Comparison of ENCODE assay signal across 8 cellular contexts in genomic region chr1:109984456-109985250, GRCh38. TPM values are rescaled to one million over a fixed set of nuclear protein-coding genes. Genes with fewer than 3 reads are reported as not detected.
DNase-seq lines count a peak whose midpoint lies in the region; ATAC-seq and TF ChIP-seq lines count a peak whose summit lies in the region.

Gene AHCYL1, plus strand, starts transcription at chr1:109984765. Its CDS starts 288 bp downstream, at chr1:109985053.

- peak within 1 kb of the TSS; percentile 93 for H3K27ac Mint-ChIP-seq in endothelial cell (ENCODE audit: unreplicated experiment)

- H3K9ac ChIP-seq in OCI-LY3 (ENCODE audit: low read length) = peak within 1 kb of the TSS; percentile 89

- peak within 1 kb of the TSS; percentile 19; the same call in 1 of the 2 replicates for H3K27ac ChIP-seq in OCI-LY3 (ENCODE audit: low read length)

- peak; percentile 97 for ATAC-seq in GM21526 (IDR thresholded peaks at IDR 0.05; ENCODE audit: low FRiP score, unreplicated experiment)

- no peaks in the 10 kb centered on the region for H3K36me3 Mint-ChIP-seq in endothelial cell (ENCODE audit: low read depth, unreplicated experiment)

- peak within 1 kb of the TSS; percentile 99 for H3K4me2 ChIP-seq in OCI-LY3 (ENCODE audit: low read length)

- H2AFZ ChIP-seq in OCI-LY3 (ENCODE audit: low read depth, low read length) = peak within 1 kb of the TSS; percentile 96

- DNase-seq in DMS153 (lab: John Stamatoyannopoulos, UW) (peak; percentile 95), HuH-7.5 (ENCODE audit: low spot score) (peak; percentile 93), endothelial cell (ENCODE audit: low spot score) (peak; percentile 98), midbrain (lab: John Stamatoyannopoulos, UW) (peak; percentile 99)
- DNase-seq in activated CD8-positive, alpha-beta memory T cell treated with anti-CD3 and anti-CD28 coated beads, Interleukin-2, amount 50 U/mL, for 48 hours = peak; percentile 99
- DNase-seq in stimulated activated CD8-positive, alpha-beta memory T cell treated with anti-CD3 and anti-CD28 coated beads, Interleukin-2, amount 100 ng/mL, for 1 hour (ENCODE audit: low read depth in 2 of 2) = peak; percentile 98 to 99

- H3K4me1 ChIP-seq in OCI-LY3 (ENCODE audit: low read length) = peaks cover 22% of the 10 kb centered on the region

- H3K9me3 ChIP-seq in OCI-LY3 (ENCODE audit: insufficient read depth, low read length) = no peaks in the 10 kb centered on the region

- H3K4me1 Mint-ChIP-seq in endothelial cell (ENCODE audit: unreplicated experiment) = peaks cover 29% of the 10 kb centered on the region

- peak within 1 kb of the TSS; percentile 93 for H3K4me3 ChIP-seq in OCI-LY3 (ENCODE audit: low read length)

- 0 out of 2 replicates have a peak, but pooled peaks cover 4% of the 10 kb centered on the region for H3K27me3 ChIP-seq in OCI-LY3 (ENCODE audit: low read depth, low read length)

- peaks cover 34% of the 10 kb centered on the region for H3K79me2 ChIP-seq in OCI-LY3 (ENCODE audit: low read length)

- peaks cover 3% of the 10 kb centered on the region for H3K27me3 Mint-ChIP-seq in endothelial cell (ENCODE audit: unreplicated experiment)

- H3K36me3 ChIP-seq in OCI-LY3 (replicated peaks; ENCODE audit: low read depth, low read length) = no peaks in the 10 kb centered on the region

- H3K4me3 Mint-ChIP-seq in endothelial cell (ENCODE audit: unreplicated experiment) = peak within 1 kb of the TSS; percentile 97

- H3K9me3 Mint-ChIP-seq in endothelial cell (ENCODE audit: unreplicated experiment) = no peaks in the 10 kb centered on the region

- TF ChIP-seq CTCF in OCI-LY3 (IDR thresholded peaks at IDR 0.05; ENCODE audit: low read depth, low read length) (peak; percentile 81), endothelial cell (IDR thresholded peaks at IDR 0.05; ENCODE audit: unreplicated experiment) (peak; percentile 98)

- H4K20me1 ChIP-seq in OCI-LY3 (ENCODE audit: insufficient read depth, low read length) = peaks cover 22% of the 10 kb centered on the region

RNA-seq across cellular contexts. Expression of gene AHCYL1, which starts in this region (rescaled TPM):
- total RNA-seq in endothelial cell (ENCODE audit: unreplicated experiment) = 63.7 TPM

Comparison
In these comparisons a context has a peak if more than half of its experiments do, and no peak if none do; other contexts are left out.
1. Peak in every context shown above with its lines: DNase-seq, ATAC-seq, H3K4me3 ChIP-seq and H3K27ac ChIP-seq.